In genomic region chr13:26348966-26349365, GRCh38 we compare ENCODE assay signal across 15 cellular contexts.
DNase-seq lines count a peak whose midpoint lies in the region; ATAC-seq and TF ChIP-seq lines count a peak whose summit lies in the region.
"Had no signal": no experiment of that assay in that cellular context is flagged by ENCODE, and none has a peak within 500 bp of the region (broad histone marks: within the 10 kb centered on the region; RNA-seq: fewer than 3 reads in every experiment).

No MANE protein-coding gene starts in this region.

- H3K9me3 Mint-ChIP-seq in type B pancreatic cell, result no peaks in the 10 kb centered on the region

- peak overlapping the region; percentile 27 for H3K27ac Mint-ChIP-seq in type B pancreatic cell

- no peaks in the 10 kb centered on the region for H3K27me3 Mint-ChIP-seq in type B pancreatic cell

- no peak overlapping the region for H3K4me3 Mint-ChIP-seq in type B pancreatic cell

- no peak for ATAC-seq in HG02759 (IDR thresholded peaks at IDR 0.05; ENCODE audit: unreplicated experiment)
- ATAC-seq: Right ventricle myocardium inferior had no signal

- DNase-seq in HuH-7 (ENCODE audit: low spot score), result peak; percentile 13
- peak; percentile 74 for DNase-seq in NCI-H69 (lab: John Stamatoyannopoulos, UW)
- DNase-seq in iPS-NIHi7 (ENCODE audit: extremely low spot score), result peak; percentile 10
- DNase-seq in type B pancreatic cell (ENCODE audit: extremely low spot score, unreplicated experiment), result no peak
- no peak for DNase-seq in kidney tubule cell (ENCODE audit: low spot score)
- no peak for DNase-seq in dermis blood vessel endothelial cell
- DNase-seq: ACHN, AML-193, DMS79 treated with DMSO at 0.1 percent for 48 hours, NCI-H1092 treated with DMSO at 0.1 percent for 48 hours, NCI-H1694 treated with DMSO at 0.1 percent for 48 hours, NCI-H2107, NCI-H226 had no signal

- peaks cover 5% of the 10 kb centered on the region for H3K4me1 Mint-ChIP-seq in type B pancreatic cell (ENCODE audit: unreplicated experiment)

- H3K36me3 Mint-ChIP-seq in type B pancreatic cell, result peaks cover 20% of the 10 kb centered on the region

- TF ChIP-seq CTCF in type B pancreatic cell (conservative IDR thresholded peaks at IDR 0.05), result no peak

Comparison
In these comparisons a context has a peak if more than half of its experiments do, and no peak if none do; other contexts are left out.
1. DNase-seq: peak in HuH-7 (single experiment), NCI-H69 (single experiment) and iPS-NIHi7 (single experiment); none in type B pancreatic cell (single experiment), kidney tubule cell (single experiment) and dermis blood vessel endothelial cell (single experiment).